Comparison of ENCODE assay signal across 31 cellular contexts in genomic region chr12:121086896-121087295, GRCh38. TPM values are rescaled to one million over a fixed set of nuclear protein-coding genes. Genes with fewer than 3 reads are reported as not detected.
"Had no signal": no experiment of that assay in that cellular context is flagged by ENCODE, and none has a peak within 500 bp of the region (broad histone marks: within the 10 kb centered on the region; RNA-seq: fewer than 3 reads in every experiment).

No MANE protein-coding gene starts in this region.

- H3K27ac ChIP-seq: left lung, lower lobe of right lung, neural progenitor cell, neutrophil, ovary, right atrium auricular region, right lobe of liver, stomach, testis, thyroid gland, upper lobe of right lung had no signal

- H3K27me3 ChIP-seq: left lung, neural progenitor cell, neutrophil, ovary, right atrium auricular region, right lobe of liver, stomach, testis, thyroid gland, upper lobe of right lung had no signal

- ATAC-seq: left colon; left lung; lower lobe of right lung; natural killer cell; right lobe of liver; stimulated activated naive B cell treated with anti-CD40 and anti-IgM and Interleukin-4, amounts not matched to agents 10 μg/mL and 1 μg/mL and 100 μg/mL, for 72 hours; stimulated activated naive CD8-positive, alpha-beta T cell treated with anti-CD3 and anti-CD28 coated beads, Interleukin-15, Interleukin-2, amounts not matched to agents 100 U/mL and 50 U/mL, for 24 hours; upper lobe of right lung had no signal

- H3K4me3 ChIP-seq: left lung, lower lobe of right lung, neural progenitor cell, ovary, right atrium auricular region, right lobe of liver, smooth muscle cell, stomach, testis, thyroid gland, upper lobe of right lung had no signal

- H3K9ac ChIP-seq: neural progenitor cell had no signal

- H3K36me3 ChIP-seq: left lung, lower lobe of right lung, neural progenitor cell, neutrophil, ovary, right atrium auricular region, right lobe of liver, stomach, thyroid gland, upper lobe of right lung had no signal

- DNase-seq: hypothalamus; immature natural killer cell; kidney; left colon; left lung; lower lobe of right lung; mammary epithelial cell; mesenchymal stem cell; naive B cell; natural killer cell; nephron progenitor cell; occipital lobe; ovary; right lobe of liver; stimulated activated CD4-positive, alpha-beta T cell treated with anti-CD3 and anti-CD28 coated beads, Interleukin-1b, Interleukin-23, amount 100 ng/mL, for 48 hours; stimulated activated CD4-positive, alpha-beta T cell treated with anti-CD3 and anti-CD28 coated beads, Interleukin-2, amount 100 ng/mL, for 48 hours; stimulated activated CD4-positive, alpha-beta T cell treated with anti-CD3 and anti-CD28 coated beads, Interleukin-4, amount 100 ng/mL, for 4 hours; stimulated activated CD8-positive, alpha-beta memory T cell treated with anti-CD3 and anti-CD28 coated beads, Interleukin-4, amount 100 ng/mL, for 48 hours; stimulated activated naive B cell treated with anti-CD40 and anti-IgM and Interleukin-4, amounts not matched to agents 10 μg/mL and 1 μg/mL and 100 μg/mL, for 72 hours; stimulated activated naive CD8-positive, alpha-beta T cell treated with anti-CD3 and anti-CD28 coated beads, Interleukin-15, Interleukin-2, amounts not matched to agents 100 U/mL and 50 U/mL, for 24 hours; stomach; testis; thyroid gland; trophoblast cell; upper lobe of right lung had no signal

- H3K4me2 ChIP-seq: neural progenitor cell, smooth muscle cell had no signal

- H3K4me1 ChIP-seq: lower lobe of right lung, neural progenitor cell, right atrium auricular region, right lobe of liver, stomach, testis, thyroid gland, upper lobe of right lung had no signal

- H3K9me3 ChIP-seq: left lung, lower lobe of right lung, neutrophil, ovary, right atrium auricular region, right lobe of liver, stomach, testis, thyroid gland, upper lobe of right lung had no signal

RNA-seq across cellular contexts. Expression of gene P2RX7, which starts 45.8 kb away (rescaled TPM):
- total RNA-seq: progenitor cell of endocrine pancreas had no signal

RNA-seq across cellular contexts. Expression of gene OASL, which starts 47.9 kb away (rescaled TPM):
- total RNA-seq: progenitor cell of endocrine pancreas, skeletal muscle tissue, smooth muscle cell had no signal
